10 cellular contexts compared by ENCODE assay signal in the genomic region with DNA sequence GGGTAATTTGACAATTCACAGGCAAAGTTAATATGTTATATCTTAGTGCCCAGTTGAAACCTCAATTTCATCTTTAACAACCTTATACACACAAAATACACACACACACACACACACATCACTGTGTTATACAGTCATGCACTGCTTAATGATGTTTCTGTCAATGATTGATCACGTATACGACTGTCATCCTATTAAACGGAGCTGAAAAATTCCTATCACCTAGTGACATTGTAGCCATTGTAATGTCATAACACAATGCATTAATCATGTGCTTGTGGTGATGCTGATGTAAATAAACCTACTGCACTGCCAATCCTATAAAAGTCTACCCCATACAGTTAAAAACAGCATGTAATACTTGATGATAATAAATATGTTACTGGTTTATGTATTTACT.
"Had no signal": no experiment of that assay in that cellular context is flagged by ENCODE, and none has a peak within 500 bp of the region (broad histone marks: within the 10 kb centered on the region; RNA-seq: fewer than 3 reads in every experiment).

No MANE protein-coding gene starts in this region.

- H3K27ac ChIP-seq: HL-60, KMS-11 had no signal

- ATAC-seq: GM23338 had no signal

- H3K4me2 ChIP-seq: GM23338, KMS-11 had no signal

- H3K9ac ChIP-seq: KMS-11 had no signal

- DNase-seq: H9, HCEC 1CT, HFFc6, IMR-90, KBM-7 had no signal

- FAIRE-seq: H1, H54 had no signal

- H3K4me3 ChIP-seq: GM23338 had no signal

- H2AFZ ChIP-seq: GM23338 had no signal
